In genomic region chr14:91186515-91187066, GRCh38 we compare ENCODE assay signal across 29 cellular contexts. TPM values are rescaled to one million over a fixed set of nuclear protein-coding genes. Genes with fewer than 3 reads are reported as not detected.
DNase-seq lines count a peak whose midpoint lies in the region; ATAC-seq and TF ChIP-seq lines count a peak whose summit lies in the region.
"Had no signal": no experiment of that assay in that cellular context is flagged by ENCODE, and none has a peak within 500 bp of the region (broad histone marks: within the 10 kb centered on the region; RNA-seq: fewer than 3 reads in every experiment).

No MANE protein-coding gene starts in this region.

- peaks cover 2% of the 10 kb centered on the region for H3K27me3 Mint-ChIP-seq in glutamatergic neuron (ENCODE audit: unreplicated experiment)
- H3K27me3 Mint-ChIP-seq: stimulated activated memory B cell treated with anti-CD40 and anti-IgM and Interleukin-4, amounts not matched to agents 10 μg/mL and 1 μg/mL and 100 μg/mL, for 72 hours; T-cell had no signal

- no peaks in the 10 kb centered on the region for H3K9me2 ChIP-seq in PC-3 (replicated peaks; ENCODE audit: low read length)

- H3K9me3 ChIP-seq in mammary epithelial cell (replicated peaks; ENCODE audit: insufficient read depth, low read length): no peaks in the 10 kb centered on the region
- H3K9me3 ChIP-seq in breast epithelium: no peaks in the 10 kb centered on the region
- no peaks in the 10 kb centered on the region for H3K9me3 ChIP-seq in PC-3 (ENCODE audit: low read length)
- no peaks in the 10 kb centered on the region for H3K9me3 ChIP-seq in fibroblast of lung (ENCODE audit: control insufficient read depth, insufficient read depth, low read depth, low read length)
- H3K9me3 ChIP-seq: adrenal gland; BLaER1 treated with 17β-estradiol and CSF1 and Interleukin-3, amounts not matched to agents 10 nM and 100 nM; suprapubic skin had no signal

- intact Hi-C loops in mammary epithelial cell (cut with micrococcal nuclease) (no loop called here), breast epithelium (cut with DNase I; ENCODE audit: low total_unique reads) (loop anchor here (10.0 kb wide), 1 partner anchor 1722 kb away; no protein-coding TSS in a partner anchor), PC-3 (cut with micrococcal nuclease) (no loop called here)

- no peak overlapping the region for H3K9ac ChIP-seq in mammary epithelial cell (ENCODE audit: insufficient read depth, low read length)
- no peak overlapping the region for H3K9ac ChIP-seq in PC-3 (ENCODE audit: low read length)
- no peak overlapping the region for H3K9ac ChIP-seq in fibroblast of lung (ENCODE audit: insufficient read depth, low read length)
- H3K9ac ChIP-seq: BLaER1 treated with 17β-estradiol and CSF1 and Interleukin-3, amounts not matched to agents 10 nM and 100 nM had no signal

- H3K4me1 ChIP-seq in mammary epithelial cell (ENCODE audit: insufficient read depth, low read length): no peaks in the 10 kb centered on the region
- H3K4me1 ChIP-seq in breast epithelium: no peaks in the 10 kb centered on the region
- no peaks in the 10 kb centered on the region; the same call in 1 of the 2 replicates for H3K4me1 ChIP-seq in PC-3 (ENCODE audit: insufficient read depth, low read length)
- H3K4me1 ChIP-seq in fibroblast of lung (ENCODE audit: control insufficient read depth, extremely low read depth, insufficient read depth, low read length): peaks cover 2% of the 10 kb centered on the region
- H3K4me1 ChIP-seq: adrenal gland, suprapubic skin had no signal

- TF ChIP-seq CTCF in mammary epithelial cell (conservative IDR thresholded peaks at IDR 0.05 in 1 of 2, IDR thresholded peaks at IDR 0.05 in 1 of 2; ENCODE audit: extremely low read depth in 1 of 2, insufficient read depth in 1 of 2, low read depth in 1 of 2, low read length in 2 of 2) (no peak), breast epithelium (IDR thresholded peaks at IDR 0.05) (no peak), PC-3 (conservative IDR thresholded peaks at IDR 0.05; ENCODE audit: low read depth, low read length) (no peak), fibroblast of lung (conservative IDR thresholded peaks at IDR 0.05 in 1 of 2, IDR thresholded peaks at IDR 0.05 in 1 of 2; ENCODE audit: low read depth in 1 of 2, low read length in 2 of 2) (no peak), glutamatergic neuron (IDR thresholded peaks at IDR 0.05; ENCODE audit: partially characterized antibody, unreplicated experiment) (no peak)

- in situ Hi-C loops in mammary epithelial cell (cut with MboI; ENCODE audit: low sequenced_read_pairs in 2 of 2): no loop called here

- H3K27me3 ChIP-seq in mammary epithelial cell (ENCODE audit: insufficient read depth, low read length): no peaks in the 10 kb centered on the region
- no peaks in the 10 kb centered on the region for H3K27me3 ChIP-seq in breast epithelium
- no peaks in the 10 kb centered on the region for H3K27me3 ChIP-seq in PC-3 (ENCODE audit: low read length)
- H3K27me3 ChIP-seq in fibroblast of lung (ENCODE audit: control insufficient read depth, insufficient read depth, low read length): no peaks in the 10 kb centered on the region
- H3K27me3 ChIP-seq: adrenal gland; BLaER1 treated with 17β-estradiol and CSF1 and Interleukin-3, amounts not matched to agents 10 nM and 100 nM; brain microvascular endothelial cell; suprapubic skin had no signal

- H3K4me3 ChIP-seq in mammary epithelial cell (replicated peaks in 1 of 3; ENCODE audit: insufficient read depth in 1 of 3, low read depth in 2 of 3, low read length in 3 of 3): no peak overlapping the region
- H3K4me3 ChIP-seq in breast epithelium: no peak overlapping the region
- no peak overlapping the region for H3K4me3 ChIP-seq in PC-3 (ENCODE audit: low read length)
- no peak overlapping the region for H3K4me3 ChIP-seq in fibroblast of lung (replicated peaks in 1 of 4; ENCODE audit: control extremely low read depth in 1 of 4, insufficient read depth in 1 of 4, low read depth in 3 of 4, low read length in 4 of 4)
- H3K4me3 ChIP-seq: adrenal gland; BLaER1 treated with 17β-estradiol and CSF1 and Interleukin-3, amounts not matched to agents 10 nM and 100 nM; PC-9; smooth muscle cell; suprapubic skin had no signal

- no peak overlapping the region for H3K4me2 ChIP-seq in mammary epithelial cell (ENCODE audit: insufficient read depth, low read depth, low read length)
- no peak overlapping the region for H3K4me2 ChIP-seq in PC-3 (ENCODE audit: low read length)
- no peak overlapping the region for H3K4me2 ChIP-seq in fibroblast of lung (ENCODE audit: extremely low read depth, insufficient read depth, low read length)
- H3K4me2 ChIP-seq: BLaER1 treated with 17β-estradiol and CSF1 and Interleukin-3, amounts not matched to agents 10 nM and 100 nM; PC-9; smooth muscle cell had no signal

- CTCF ChIA-PET in mammary epithelial cell (lab: Charles Lee; ENCODE audit: low non-redundant PET): no interaction called here
- CTCF ChIA-PET in PC-3 (lab: Charles Lee): no interaction called here

- H3K27ac Mint-ChIP-seq in glutamatergic neuron (ENCODE audit: unreplicated experiment): no peak overlapping the region
- H3K27ac Mint-ChIP-seq: T-cell had no signal

- WGBS in mammary epithelial cell (ENCODE audit: low coverage, missing lambda C conversion rate): 91% methylated on average over 4 of the region's 4 CpGs

- no peaks in the 10 kb centered on the region for H3F3A ChIP-seq in PC-3 (ENCODE audit: low read length, unreplicated experiment)

- peak; percentile 43 for ATAC-seq in PC-3
- ATAC-seq: activated CD4-positive, CD25-positive, alpha-beta regulatory T cell treated with anti-CD3 and anti-CD28 coated beads, Interleukin-2, amount 50 U/mL, for 24 hours; left cardiac atrium; stimulated activated memory B cell treated with anti-CD40 and anti-IgM and Interleukin-4, amounts not matched to agents 10 μg/mL and 1 μg/mL and 100 μg/mL, for 72 hours; T-cell had no signal

- no peak overlapping the region for H3K27ac ChIP-seq in mammary epithelial cell (ENCODE audit: insufficient read depth, low read depth, low read length)
- H3K27ac ChIP-seq in breast epithelium: no peak overlapping the region
- no peak overlapping the region for H3K27ac ChIP-seq in PC-3 (ENCODE audit: low read length)
- no peak overlapping the region for H3K27ac ChIP-seq in fibroblast of lung (ENCODE audit: insufficient read depth, low read length)
- H3K27ac ChIP-seq: adrenal gland; BLaER1 treated with 17β-estradiol and CSF1 and Interleukin-3, amounts not matched to agents 10 nM and 100 nM; brain microvascular endothelial cell; PC-9; suprapubic skin had no signal

- H3K36me3 Mint-ChIP-seq in glutamatergic neuron (ENCODE audit: unreplicated experiment): peaks cover 6% of the 10 kb centered on the region

- DNase-seq in mammary epithelial cell: peak; percentile 41
- DNase-seq in breast epithelium (ENCODE audit: low spot score in 2 of 2): no peak
- DNase-seq in PC-3: peak; percentile 40
- DNase-seq in fibroblast of lung (ENCODE audit: low read depth in 2 of 2): peak; percentile 14 to 15
- DNase-seq in stromal cell of bone marrow (ENCODE audit: low read depth): peak; percentile 49
- no peak for DNase-seq in germinal center (ENCODE audit: low spot score)
- DNase-seq in H4 (ENCODE audit: low spot score): no peak
- no peak for DNase-seq in glutamatergic neuron
- DNase-seq: activated CD8-positive, alpha-beta memory T cell treated with anti-CD3 and anti-CD28 coated beads for 24 hours; activated gamma-delta T cell; activated T-cell treated with anti-CD3 and anti-CD28 coated beads, Interleukin-2, amount 50 U/mL, for 1 hour; adrenal gland; brain microvascular endothelial cell; COR-L47; DMS79 treated with DMSO at 0.1 percent for 48 hours; effector CD8-positive, alpha-beta T cell; erythroblast; KBM-7; left cardiac atrium; mesendoderm; NCI-H1436 treated with DMSO at 0.1 percent for 48 hours; NCI-H510A treated with DMSO at 0.1 percent for 48 hours; PC-9; T-cell had no signal

- BruUV-seq in mammary epithelial cell (replicated peaks; lab: Mats Ljungman, UMichigan) (no TSS peak), PC-3 (replicated peaks; lab: Mats Ljungman, UMichigan) (no TSS peak)

- H4K20me1 ChIP-seq in mammary epithelial cell (ENCODE audit: insufficient read depth, low read length) (no peaks in the 10 kb centered on the region), PC-3 (ENCODE audit: low read length) (no peaks in the 10 kb centered on the region), fibroblast of lung (ENCODE audit: control insufficient read depth, extremely low read depth, insufficient read depth, low read length) (no peaks in the 10 kb centered on the region)
- H4K20me1 ChIP-seq: BLaER1 treated with 17β-estradiol and CSF1 and Interleukin-3, amounts not matched to agents 10 nM and 100 nM had no signal

- H3K79me2 ChIP-seq in mammary epithelial cell (ENCODE audit: insufficient read depth, low read length) (no peaks in the 10 kb centered on the region), PC-3 (ENCODE audit: low read length) (no peaks in the 10 kb centered on the region), fibroblast of lung (ENCODE audit: control insufficient read depth, insufficient read depth, low read length) (no peaks in the 10 kb centered on the region)

- H3K9me3 Mint-ChIP-seq in glutamatergic neuron (ENCODE audit: unreplicated experiment): peaks cover 7% of the 10 kb centered on the region
- H3K9me3 Mint-ChIP-seq: stimulated activated memory B cell treated with anti-CD40 and anti-IgM and Interleukin-4, amounts not matched to agents 10 μg/mL and 1 μg/mL and 100 μg/mL, for 72 hours; T-cell had no signal

- POLR2A ChIA-PET in PC-3 (lab: Charles Lee; ENCODE audit: unreplicated experiment): no interaction called here

- no peak overlapping the region for H2AFZ ChIP-seq in mammary epithelial cell (ENCODE audit: low read depth, low read length)
- no peak overlapping the region for H2AFZ ChIP-seq in PC-3 (ENCODE audit: low read length)
- no peak overlapping the region for H2AFZ ChIP-seq in fibroblast of lung (ENCODE audit: low read length)
- H2AFZ ChIP-seq: PC-9 had no signal

- no peak overlapping the region for H3K4me3 Mint-ChIP-seq in glutamatergic neuron (ENCODE audit: unreplicated experiment)
- H3K4me3 Mint-ChIP-seq: stimulated activated memory B cell treated with anti-CD40 and anti-IgM and Interleukin-4, amounts not matched to agents 10 μg/mL and 1 μg/mL and 100 μg/mL, for 72 hours; T-cell had no signal

- H3K36me3 ChIP-seq in mammary epithelial cell (ENCODE audit: insufficient read depth, low read length): peaks cover 2% of the 10 kb centered on the region
- H3K36me3 ChIP-seq in breast epithelium: peaks cover 12% of the 10 kb centered on the region
- H3K36me3 ChIP-seq in PC-3 (ENCODE audit: low read depth, low read length): no peaks in the 10 kb centered on the region
- peaks cover 11% of the 10 kb centered on the region for H3K36me3 ChIP-seq in fibroblast of lung (ENCODE audit: control insufficient read depth, insufficient read depth, low read length)
- H3K36me3 ChIP-seq: brain microvascular endothelial cell had no signal

- TF ChIP-seq POLR2A in breast epithelium (IDR thresholded peaks at IDR 0.05): no peak

- no peaks in the 10 kb centered on the region for H3K4me1 Mint-ChIP-seq in glutamatergic neuron (ENCODE audit: low read depth, unreplicated experiment)
- H3K4me1 Mint-ChIP-seq: stimulated activated memory B cell treated with anti-CD40 and anti-IgM and Interleukin-4, amounts not matched to agents 10 μg/mL and 1 μg/mL and 100 μg/mL, for 72 hours had no signal

- dilution Hi-C loops in mammary epithelial cell (cut with HindIII; ENCODE audit: low sequenced_read_pairs): no loop called here

RNA-seq across cellular contexts. Expression of gene GPR68, which starts 57.9 kb away (rescaled TPM):
- under 1 TPM in 1 of 2 donors, not detected in 1; 0.83 TPM for total RNA-seq in mammary epithelial cell
- 0.06 TPM for polyA plus RNA-seq in mammary epithelial cell
- not detected for polyA minus RNA-seq in mammary epithelial cell
- under 1 TPM; 0.32 to 0.66 (median 0.59) TPM for total RNA-seq in breast epithelium
- 0.35 and 1.5 TPM in 2 replicates for total RNA-seq in PC-3 (2014; rRNA removed)
- 0.26 and 0.66 TPM in 2 replicates for total RNA-seq in fibroblast of lung
- 0.37 and 1.3 TPM in 2 replicates for polyA plus RNA-seq in fibroblast of lung
- 0.36 and 2.2 TPM in 2 replicates for polyA plus RNA-seq in fibroblast of lung (2012)
- polyA minus RNA-seq in fibroblast of lung (ENCODE audit: low replicate concordance): 5.5 TPM in 1 of 2 replicates, not detected in the other
- 0.04 TPM in 1 of 2 replicates, not detected in the other for total RNA-seq in H4 (2014; rRNA removed; shearing (Covaris generic))
- not detected for total RNA-seq in glutamatergic neuron (ENCODE audit: unreplicated experiment)
- total RNA-seq: PC-9 had no signal

Comparison
In these comparisons a context has a peak if more than half of its experiments do, and no peak if none do; other contexts are left out.
1. DNase-seq: peak in mammary epithelial cell (single experiment), PC-3 (single experiment), fibroblast of lung (2 of 2) and stromal cell of bone marrow (single experiment); none in breast epithelium (0 of 2), germinal center (single experiment), H4 (single experiment) and glutamatergic neuron (single experiment).